21 cellular contexts compared by ENCODE assay signal in genomic region chr10:132385721-132386418, GRCh38. TPM values are rescaled to one million over a fixed set of nuclear protein-coding genes. Genes with fewer than 3 reads are reported as not detected.
DNase-seq lines count a peak whose midpoint lies in the region; ATAC-seq and TF ChIP-seq lines count a peak whose summit lies in the region.
"Had no signal": no experiment of that assay in that cellular context is flagged by ENCODE, and none has a peak within 500 bp of the region (broad histone marks: within the 10 kb centered on the region; RNA-seq: fewer than 3 reads in every experiment).

No MANE protein-coding gene starts in this region.

- H3K4me3 ChIP-seq in BLaER1 treated with 17β-estradiol and CSF1 and Interleukin-3, amounts not matched to agents 10 nM and 100 nM: no peak overlapping the region; a peak in 1 of 20 replicates
- H3K4me3 ChIP-seq in osteoblast (ENCODE audit: insufficient read depth, low read length): no peak overlapping the region
- H3K4me3 ChIP-seq in stomach: no peak overlapping the region
- H3K4me3 ChIP-seq: cardiac muscle cell, heart left ventricle had no signal

- DNase-seq in CD4-positive, alpha-beta T cell: peak in 1 of 10 experiments; percentile 2
- no peak for DNase-seq in effector memory CD8-positive, alpha-beta T cell
- DNase-seq in osteoblast (ENCODE audit: insufficient read length, low spot score, missing footprints) (peak; percentile 71), NCI-H1930 (lab: John Stamatoyannopoulos, UW) (no peak), NCI-H345 treated with DMSO at 0.1 percent for 48 hours (lab: John Stamatoyannopoulos, UW; ENCODE audit: unreplicated experiment) (no peak), stomach (no peak)
- DNase-seq: activated CD4-positive, alpha-beta T cell treated with anti-CD3 and anti-CD28 coated beads for 36 hours; BE2C; DMS53; effector CD4-positive, alpha-beta T cell; immature natural killer cell; Karpas-422; NCI-H69; OCI-M1; stimulated activated CD4-positive, alpha-beta T cell treated with anti-CD3 and anti-CD28 coated beads, Interleukin-4, amount 100 ng/mL, for 4 hours; stimulated activated CD8-positive, alpha-beta memory T cell treated with anti-CD3 and anti-CD28 coated beads, Interleukin-4, amount 100 ng/mL, for 48 hours; trophoblast cell had no signal

- no peak for TF ChIP-seq EP300 in stomach (IDR thresholded peaks at IDR 0.05)

- peaks cover 5 to 64% (median 40%) of the 10 kb centered on the region in 11 experiments; a peak in 18 of 22 replicates for H3K27me3 ChIP-seq in BLaER1 treated with 17β-estradiol and CSF1 and Interleukin-3, amounts not matched to agents 10 nM and 100 nM
- no peaks in the 10 kb centered on the region for H3K27me3 ChIP-seq in CD4-positive, alpha-beta T cell (ENCODE audit: control insufficient read depth, insufficient read depth, low read length)
- no peaks in the 10 kb centered on the region for H3K27me3 ChIP-seq in osteoblast (ENCODE audit: insufficient read depth, low read length)
- H3K27me3 ChIP-seq in stomach: no peaks in the 10 kb centered on the region
- H3K27me3 ChIP-seq: BE2C, cardiac muscle cell had no signal

- intact Hi-C loops in CD4-positive, alpha-beta T cell (cut with DNase I, micrococcal nuclease): loop anchor here in 1 of 2 experiments (5.0 kb wide), 2 partner anchors 54 to 79 kb away; partner anchors contain the start of genes LRRC27 and STK32C
- intact Hi-C loops in stomach (cut with DNase I; ENCODE audit: low total_unique reads): loop anchor here (10.0 kb wide), 1 partner anchor 259 kb away; no protein-coding TSS in a partner anchor

- peaks cover 4% of the 10 kb centered on the region for H3K4me1 Mint-ChIP-seq in CD4-positive, alpha-beta T cell (ENCODE audit: low read depth)
- peaks cover 12 to 21% of the 10 kb centered on the region in 2 donors for H3K4me1 Mint-ChIP-seq in effector memory CD8-positive, alpha-beta T cell (ENCODE audit: low read depth in 2 of 2)

- TF ChIP-seq POLR2A in stomach (IDR thresholded peaks at IDR 0.05): no peak

- peaks cover 52 to 89% (median 84%) of the 10 kb centered on the region in 10 experiments for H3K4me1 ChIP-seq in BLaER1 treated with 17β-estradiol and CSF1 and Interleukin-3, amounts not matched to agents 10 nM and 100 nM
- H3K4me1 ChIP-seq in osteoblast (ENCODE audit: insufficient read depth, low read length) (no peaks in the 10 kb centered on the region), stomach (peaks cover 10 to 19% (median 18%) of the 10 kb centered on the region in 4 donors)
- H3K4me1 ChIP-seq: BE2C had no signal

- peak overlapping the region in 4 of 11 experiments; percentile 43 to 72 (median 66); a peak in 4 of 22 replicates for H3K27ac ChIP-seq in BLaER1 treated with 17β-estradiol and CSF1 and Interleukin-3, amounts not matched to agents 10 nM and 100 nM
- H3K27ac ChIP-seq in CD4-positive, alpha-beta T cell (ENCODE audit: low read depth, low read length): no peak overlapping the region
- H3K27ac ChIP-seq in osteoblast (ENCODE audit: low read depth, low read length): no peak overlapping the region
- H3K27ac ChIP-seq in stomach: no peak overlapping the region
- H3K27ac ChIP-seq: cardiac muscle cell, heart left ventricle had no signal

- peak overlapping the region in 4 of 11 experiments; percentile 10 to 60 (median 37); a peak in 3 of 22 replicates for H3K9ac ChIP-seq in BLaER1 treated with 17β-estradiol and CSF1 and Interleukin-3, amounts not matched to agents 10 nM and 100 nM

- ATAC-seq in CD4-positive, alpha-beta T cell (ENCODE audit: poor library complexity): no peak
- ATAC-seq in effector memory CD8-positive, alpha-beta T cell (replicated peaks): no peak
- no peak for ATAC-seq in GM19395 (IDR thresholded peaks at IDR 0.05; ENCODE audit: unreplicated experiment)
- ATAC-seq: activated CD4-positive, alpha-beta T cell treated with anti-CD3 and anti-CD28 coated beads for 36 hours had no signal

- H2AFZ ChIP-seq in osteoblast (ENCODE audit: low read length): no peak overlapping the region

- CTCF ChIA-PET in CD4-positive, alpha-beta T cell (lab: Charles Lee): no interaction called here

- H4K20me1 ChIP-seq in BLaER1 treated with 17β-estradiol and CSF1 and Interleukin-3, amounts not matched to agents 10 nM and 100 nM: peaks cover 0 to 34% (median 5%) of the 10 kb centered on the region in 11 experiments; a peak in 7 of 22 replicates
- H4K20me1 ChIP-seq in osteoblast (ENCODE audit: insufficient read depth, low read length): no peaks in the 10 kb centered on the region

- peak overlapping the region; percentile 75 to 95 (median 84) for H3K4me2 ChIP-seq in BLaER1 treated with 17β-estradiol and CSF1 and Interleukin-3, amounts not matched to agents 10 nM and 100 nM
- H3K4me2 ChIP-seq in osteoblast (ENCODE audit: insufficient read depth, low read length): no peak overlapping the region

- H3K27ac Mint-ChIP-seq in CD4-positive, alpha-beta T cell: peak overlapping the region; percentile 27
- H3K27ac Mint-ChIP-seq in effector memory CD8-positive, alpha-beta T cell: peak overlapping the region; percentile 7 to 11

- H3K9me3 Mint-ChIP-seq in CD4-positive, alpha-beta T cell: no peaks in the 10 kb centered on the region
- H3K9me3 Mint-ChIP-seq in effector memory CD8-positive, alpha-beta T cell: no peaks in the 10 kb centered on the region
- H3K9me3 Mint-ChIP-seq: immature natural killer cell had no signal

- H3K36me3 Mint-ChIP-seq in CD4-positive, alpha-beta T cell (ENCODE audit: low read depth): no peaks in the 10 kb centered on the region
- peaks cover 4% of the 10 kb centered on the region for H3K36me3 Mint-ChIP-seq in effector memory CD8-positive, alpha-beta T cell (ENCODE audit: insufficient read depth)
- H3K36me3 Mint-ChIP-seq: immature natural killer cell had no signal

- H3K79me2 ChIP-seq in osteoblast (ENCODE audit: insufficient read depth, low read length): no peaks in the 10 kb centered on the region

- 73 to 79% (median 77%) methylated on average over 16 to 18 of the region's 18 CpGs for WGBS in stomach, 5 donors

- no peak for TF ChIP-seq CTCF in CD4-positive, alpha-beta T cell (IDR thresholded peaks at IDR 0.05)
- no peak for TF ChIP-seq CTCF in osteoblast (IDR thresholded peaks at IDR 0.05; ENCODE audit: extremely low read depth, low read depth, low read length)
- no peak for TF ChIP-seq CTCF in stomach (IDR thresholded peaks at IDR 0.05)

- no peaks in the 10 kb centered on the region for H3K36me3 ChIP-seq in BLaER1 treated with 17β-estradiol and CSF1 and Interleukin-3, amounts not matched to agents 10 nM and 100 nM
- H3K36me3 ChIP-seq in osteoblast (ENCODE audit: insufficient read depth, low read length) (no peaks in the 10 kb centered on the region), stomach (no peaks in the 10 kb centered on the region)
- H3K36me3 ChIP-seq: BE2C, cardiac muscle cell, heart left ventricle had no signal

- H3K27me3 Mint-ChIP-seq in CD4-positive, alpha-beta T cell: no peaks in the 10 kb centered on the region
- H3K27me3 Mint-ChIP-seq in effector memory CD8-positive, alpha-beta T cell: no peaks in the 10 kb centered on the region
- H3K27me3 Mint-ChIP-seq: activated CD4-positive, alpha-beta T cell treated with anti-CD3 and anti-CD28 coated beads for 36 hours had no signal

- POLR2A ChIA-PET in CD4-positive, alpha-beta T cell (lab: Charles Lee): no interaction called here

- no peaks in the 10 kb centered on the region for H3K9me3 ChIP-seq in BLaER1 treated with 17β-estradiol and CSF1 and Interleukin-3, amounts not matched to agents 10 nM and 100 nM (replicated peaks in 1 of 11)
- no peaks in the 10 kb centered on the region for H3K9me3 ChIP-seq in CD4-positive, alpha-beta T cell (ENCODE audit: control insufficient read depth, low read length)
- no peaks in the 10 kb centered on the region for H3K9me3 ChIP-seq in osteoblast (ENCODE audit: low read depth, low read length)
- peaks cover 0 to 7% (median 0%) of the 10 kb centered on the region in 4 donors for H3K9me3 ChIP-seq in stomach
- H3K9me3 ChIP-seq: BE2C had no signal

- no peak overlapping the region for H3K4me3 Mint-ChIP-seq in CD4-positive, alpha-beta T cell
- H3K4me3 Mint-ChIP-seq in effector memory CD8-positive, alpha-beta T cell: no peak overlapping the region
- H3K4me3 Mint-ChIP-seq: activated CD4-positive, alpha-beta T cell treated with anti-CD3 and anti-CD28 coated beads for 36 hours had no signal

RNA-seq across cellular contexts. Expression of gene PWWP2B, which starts 11.1 kb away (rescaled TPM):
- 10 to 100 TPM; 19.2 to 19.6 TPM for total RNA-seq in CD4-positive, alpha-beta T cell
- total RNA-seq in osteoblast: 15.3 and 18.5 TPM in 2 replicates
- 100 to 1,000 TPM in 1 of 5 donors, 10 to 100 TPM in 3, 1 to 10 TPM in 1; 8.5 to 167 (median 22.9) TPM for total RNA-seq in stomach
- 10 to 100 TPM; 14.2 to 24.4 (median 22.7) TPM for polyA plus RNA-seq in stomach

RNA-seq across cellular contexts. Expression of gene LRRC27, which starts 53.9 kb away (rescaled TPM):
- total RNA-seq in CD4-positive, alpha-beta T cell: 1 to 10 TPM; 2.4 to 2.8 TPM
- total RNA-seq in osteoblast (11.2 and 13.4 TPM in 2 replicates), stomach (10 to 100 TPM in 4 of 5 donors, 1 to 10 TPM in 1; 7.5 to 31.3 (median 15.1) TPM)
- 1 to 10 TPM; 4.2 to 7.0 (median 6.9) TPM for polyA plus RNA-seq in stomach
